In the genomic region with DNA sequence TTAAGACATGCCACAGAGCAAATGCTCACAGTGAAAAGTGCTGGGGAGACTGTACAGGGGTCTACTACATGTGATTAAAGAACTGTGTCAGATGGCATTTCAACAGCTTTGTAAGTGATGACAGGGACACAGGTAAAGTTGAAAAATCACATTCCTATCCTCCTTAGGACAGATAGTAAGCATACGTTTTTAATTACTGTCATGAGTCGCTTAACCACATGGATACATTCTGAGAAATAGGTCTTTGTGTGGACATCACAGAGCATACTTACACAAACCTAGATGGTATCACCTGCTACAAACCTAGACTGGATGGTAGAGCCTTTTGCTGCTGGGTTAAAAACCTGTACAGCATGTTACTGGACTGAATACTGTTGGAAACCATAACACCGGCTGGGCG, we compare ENCODE assay signal across 17 cellular contexts.
DNase-seq lines count a peak whose midpoint lies in the region; ATAC-seq, FAIRE-seq and TF ChIP-seq lines count a peak whose summit lies in the region.
"Had no signal": no experiment of that assay in that cellular context is flagged by ENCODE, and none has a peak within 500 bp of the region (broad histone marks: within the 10 kb centered on the region; RNA-seq: fewer than 3 reads in every experiment).

No MANE protein-coding gene starts in this region.

- H3F3A ChIP-seq in PC-3 (ENCODE audit: low read length, unreplicated experiment): no peaks in the 10 kb centered on the region

- no TSS peak for BruUV-seq in PC-3 (replicated peaks; lab: Mats Ljungman, UMichigan)

- no peaks in the 10 kb centered on the region for H3K9me3 Mint-ChIP-seq in astrocyte (ENCODE audit: unreplicated experiment)
- H3K9me3 Mint-ChIP-seq: CD8-positive, alpha-beta T cell had no signal

- no peaks in the 10 kb centered on the region for H3K27me3 Mint-ChIP-seq in astrocyte (ENCODE audit: low read depth, unreplicated experiment)
- H3K27me3 Mint-ChIP-seq: B cell had no signal

- H3K36me3 ChIP-seq in astrocyte (ENCODE audit: insufficient read depth, low read length) (no peaks in the 10 kb centered on the region), PC-3 (ENCODE audit: low read depth, low read length) (no peaks in the 10 kb centered on the region)
- H3K36me3 ChIP-seq: BLaER1 treated with 17β-estradiol and CSF1 and Interleukin-3, amounts not matched to agents 10 nM and 100 nM had no signal

- peaks cover 21% of the 10 kb centered on the region for H3K4me1 Mint-ChIP-seq in astrocyte (ENCODE audit: low read depth, unreplicated experiment)
- H3K4me1 Mint-ChIP-seq: B cell had no signal

- no peak overlapping the region for H3K4me2 ChIP-seq in astrocyte (ENCODE audit: low read length)
- H3K4me2 ChIP-seq in PC-3 (ENCODE audit: low read length): no peak overlapping the region
- H3K4me2 ChIP-seq: BLaER1 treated with 17β-estradiol and CSF1 and Interleukin-3, amounts not matched to agents 10 nM and 100 nM had no signal

- no peak overlapping the region for H3K9ac ChIP-seq in astrocyte (ENCODE audit: low read length)
- H3K9ac ChIP-seq in PC-3 (ENCODE audit: low read length): no peak overlapping the region
- H3K9ac ChIP-seq: BLaER1 treated with 17β-estradiol and CSF1 and Interleukin-3, amounts not matched to agents 10 nM and 100 nM had no signal

- H3K36me3 Mint-ChIP-seq in astrocyte (ENCODE audit: low read depth, unreplicated experiment): no peaks in the 10 kb centered on the region
- H3K36me3 Mint-ChIP-seq: CD8-positive, alpha-beta T cell had no signal

- H3K79me2 ChIP-seq in astrocyte (ENCODE audit: insufficient read depth, low read length) (no peaks in the 10 kb centered on the region), PC-3 (ENCODE audit: low read length) (no peaks in the 10 kb centered on the region)

- no peak overlapping the region for H3K27ac Mint-ChIP-seq in astrocyte (ENCODE audit: unreplicated experiment)
- H3K27ac Mint-ChIP-seq: B cell; CD8-positive, alpha-beta T cell had no signal

- no peaks in the 10 kb centered on the region for H3K9me2 ChIP-seq in PC-3 (replicated peaks; ENCODE audit: low read length)

- POLR2A ChIA-PET in HEK293T (lab: Yijun Ruan, JAX) (no interaction called here), PC-3 (lab: Charles Lee; ENCODE audit: unreplicated experiment) (no interaction called here)

- intact Hi-C loops in PC-3 (cut with micrococcal nuclease): no loop called here

- peak; percentile 6 for DNase-seq in HS-5 (ENCODE audit: low read depth)
- DNase-seq in astrocyte (ENCODE audit: low read depth): peak; percentile 4
- DNase-seq in fibroblast of mammary gland (ENCODE audit: low read depth): peak; percentile 29
- DNase-seq in HEK293T (ENCODE audit: extremely low spot score): no peak
- no peak for DNase-seq in PC-3
- DNase-seq: Calu3; CD8-positive, alpha-beta T cell; DMS79 treated with DMSO at 0.1 percent for 48 hours; GF-D8; GOT3; H7; IMR-90 had no signal

- ATAC-seq in HG03135 (IDR thresholded peaks at IDR 0.05; ENCODE audit: unreplicated experiment) (no peak), PC-3 (no peak)
- ATAC-seq: CD8-positive, alpha-beta T cell had no signal

- H3K4me1 ChIP-seq in astrocyte (ENCODE audit: insufficient read depth, low read length): peaks cover 31% of the 10 kb centered on the region
- peaks cover 47% of the 10 kb centered on the region for H3K4me1 ChIP-seq in PC-3 (ENCODE audit: insufficient read depth, low read length)

- CTCF ChIA-PET in HEK293T (lab: Yijun Ruan, JAX): no interaction called here
- CTCF ChIA-PET in PC-3 (lab: Charles Lee): no interaction called here

- no peaks in the 10 kb centered on the region for H3K27me3 ChIP-seq in astrocyte (ENCODE audit: insufficient read depth, low read length)
- H3K27me3 ChIP-seq in PC-3 (ENCODE audit: low read length): no peaks in the 10 kb centered on the region
- H3K27me3 ChIP-seq: BLaER1 treated with 17β-estradiol and CSF1 and Interleukin-3, amounts not matched to agents 10 nM and 100 nM had no signal

- H3K4me3 ChIP-seq in astrocyte (ENCODE audit: insufficient read depth, low read depth, low read length) (no peak overlapping the region), fibroblast of mammary gland (ENCODE audit: control insufficient read depth, low read depth, low read length) (no peak overlapping the region), PC-3 (ENCODE audit: low read length) (no peak overlapping the region)
- H3K4me3 ChIP-seq: BLaER1 treated with 17β-estradiol and CSF1 and Interleukin-3, amounts not matched to agents 10 nM and 100 nM had no signal

- H2AFZ ChIP-seq in astrocyte (ENCODE audit: low read depth, low read length): no peak overlapping the region
- no peak overlapping the region for H2AFZ ChIP-seq in PC-3 (ENCODE audit: low read length)

- H3K9me3 ChIP-seq in astrocyte (ENCODE audit: insufficient read depth, low read depth, low read length) (no peaks in the 10 kb centered on the region), PC-3 (ENCODE audit: low read length) (no peaks in the 10 kb centered on the region)

- H3K27ac ChIP-seq in astrocyte (ENCODE audit: low read depth, low read length) (no peak overlapping the region), PC-3 (ENCODE audit: low read length) (no peak overlapping the region)
- H3K27ac ChIP-seq: BLaER1 treated with 17β-estradiol and CSF1 and Interleukin-3, amounts not matched to agents 10 nM and 100 nM; HL-60 had no signal

- TF ChIP-seq CTCF in astrocyte (IDR thresholded peaks at IDR 0.05; ENCODE audit: insufficient read depth, low read depth, low read length) (no peak), fibroblast of mammary gland (conservative IDR thresholded peaks at IDR 0.05; ENCODE audit: control insufficient read depth, insufficient read depth, low read depth, low read length) (no peak), PC-3 (conservative IDR thresholded peaks at IDR 0.05; ENCODE audit: low read depth, low read length) (no peak)

- FAIRE-seq in astrocyte (lab: Jason Lieb, UNC): no peak
- FAIRE-seq: HTR-8/SVneo had no signal

- H4K20me1 ChIP-seq in astrocyte (ENCODE audit: insufficient read depth, low read length) (no peaks in the 10 kb centered on the region), PC-3 (ENCODE audit: low read length) (no peaks in the 10 kb centered on the region)
- H4K20me1 ChIP-seq: BLaER1 treated with 17β-estradiol and CSF1 and Interleukin-3, amounts not matched to agents 10 nM and 100 nM had no signal

- no peak overlapping the region for H3K4me3 Mint-ChIP-seq in astrocyte (ENCODE audit: unreplicated experiment)
- H3K4me3 Mint-ChIP-seq: B cell; CD8-positive, alpha-beta T cell had no signal

TF ChIP-seq in HEK293T, 16 proteins besides CTCF, POLR2A, EP300 and RAD21:
- no peak for TF ChIP-seq HDGF (IDR thresholded peaks at IDR 0.05; ENCODE audit: borderline replicate concordance)
- TF ChIP-seq LEF1 (IDR thresholded peaks at IDR 0.05; ENCODE audit: borderline replicate concordance): no peak
- no peak for TF ChIP-seq FOXK2 (IDR thresholded peaks at IDR 0.05)
- no peak for TF ChIP-seq TARDBP (IDR thresholded peaks at IDR 0.05)
- TF ChIP-seq ARNT (IDR thresholded peaks at IDR 0.05): no peak
- TF ChIP-seq ZNF384 (IDR thresholded peaks at IDR 0.05): no peak
- TF ChIP-seq FOXA1 (IDR thresholded peaks at IDR 0.05): no peak
- no peak for TF ChIP-seq CTBP1 (IDR thresholded peaks at IDR 0.05; ENCODE audit: borderline replicate concordance)

Comparison
In these comparisons a context has a peak if more than half of its experiments do, and no peak if none do; other contexts are left out.
1. DNase-seq: peak in HS-5 (single experiment), astrocyte (single experiment) and fibroblast of mammary gland (single experiment); none in HEK293T (single experiment) and PC-3 (single experiment).